Comparison of ENCODE assay signal across 14 cellular contexts in the genomic region with DNA sequence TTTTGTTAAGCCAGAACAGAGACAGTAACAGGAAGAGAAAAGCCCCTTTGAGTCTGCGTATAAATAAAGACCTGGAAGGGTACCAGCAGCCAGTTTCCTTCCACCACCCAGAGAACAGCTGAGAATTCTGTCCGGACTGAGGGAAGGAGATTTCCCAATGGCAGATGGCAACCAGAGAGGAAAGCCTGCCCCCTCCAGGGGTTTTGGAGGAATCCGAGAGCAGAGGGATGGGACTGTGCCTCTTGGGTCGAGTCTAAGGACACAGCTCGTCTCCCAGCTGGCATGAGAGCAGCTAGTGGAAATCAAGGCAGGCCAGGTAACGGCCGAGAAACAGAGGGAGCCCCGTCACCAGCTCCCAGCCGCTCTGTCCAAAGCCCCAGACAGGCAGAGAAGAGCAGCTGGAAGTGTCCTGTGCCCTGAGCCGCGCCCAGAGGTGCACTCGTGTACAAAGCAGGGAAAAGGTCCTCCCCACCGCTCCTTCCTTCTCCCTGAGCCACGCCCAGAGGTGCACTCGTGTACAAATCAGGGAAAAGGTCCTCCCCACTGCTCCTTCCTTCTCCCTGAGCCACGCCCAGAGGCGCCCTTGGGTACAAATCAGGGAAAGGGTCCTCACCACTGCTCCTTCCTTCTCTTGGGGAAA.
DNase-seq lines count a peak whose midpoint lies in the region; ATAC-seq and TF ChIP-seq lines count a peak whose summit lies in the region.
"Had no signal": no experiment of that assay in that cellular context is flagged by ENCODE, and none has a peak within 500 bp of the region (broad histone marks: within the 10 kb centered on the region; RNA-seq: fewer than 3 reads in every experiment).

No MANE protein-coding gene starts in this region.

- no peak for TF ChIP-seq CTCF in Calu3 (IDR thresholded peaks at IDR 0.05; ENCODE audit: unreplicated experiment)
- no peak for TF ChIP-seq CTCF in suprapubic skin (IDR thresholded peaks at IDR 0.05)

- no peak overlapping the region for H3K4me3 ChIP-seq in trophoblast cell (ENCODE audit: low read depth, low read length)
- no peak overlapping the region for H3K4me3 ChIP-seq in suprapubic skin
- H3K4me3 ChIP-seq in neuronal stem cell (ENCODE audit: low read length in 2 of 2), result no peak overlapping the region

- H3K9ac ChIP-seq in trophoblast cell (ENCODE audit: low read length) (no peak overlapping the region), neuronal stem cell (ENCODE audit: low read depth, low read length, poor library complexity) (no peak overlapping the region)

- peak; percentile 2 for DNase-seq in Calu3
- DNase-seq in NCI-H146 treated with DMSO at 0.1 percent for 48 hours (lab: John Stamatoyannopoulos, UW; ENCODE audit: unreplicated experiment), result peak; percentile 62
- peak; percentile 46 for DNase-seq in fibroblast of gingiva (ENCODE audit: low read depth)
- DNase-seq in trophoblast cell, result peak; percentile 62 to 76
- DNase-seq in suprapubic skin (ENCODE audit: low spot score in 2 of 2), result no peak
- no peak for DNase-seq in neuronal stem cell (ENCODE audit: low spot score)
- DNase-seq: activated CD4-positive, CD25-positive, alpha-beta regulatory T cell treated with anti-CD3 and anti-CD28 coated beads, Interleukin-2, amount 50 U/mL, for 72 hours; activated naive CD4-positive, alpha-beta T cell treated with Interleukin-2 at 50 U/mL for 16 hours; KBM-7; SHP77 treated with DMSO at 0.1 percent for 48 hours had no signal

- TF ChIP-seq EP300 in suprapubic skin (IDR thresholded peaks at IDR 0.05), result no peak

- H3K79me1 ChIP-seq in trophoblast cell (ENCODE audit: low read length), result no peaks in the 10 kb centered on the region
- H3K79me1 ChIP-seq in neuronal stem cell (ENCODE audit: low read depth, low read length), result no peaks in the 10 kb centered on the region

- H3K4me2 ChIP-seq in trophoblast cell (ENCODE audit: low read length), result no peak overlapping the region
- no peak overlapping the region for H3K4me2 ChIP-seq in neuronal stem cell (ENCODE audit: insufficient read depth, low read length, poor library complexity, severe bottlenecking)

- no peak for ATAC-seq in HG03196 (IDR thresholded peaks at IDR 0.05; ENCODE audit: unreplicated experiment)
- ATAC-seq in GM21367 (IDR thresholded peaks at IDR 0.05; ENCODE audit: unreplicated experiment), result no peak

- intact Hi-C loops in Calu3 (cut with micrococcal nuclease; ENCODE audit: unreplicated experiment), result loop anchor here (5.0 kb wide), 1 partner anchor 158 kb away; no protein-coding TSS in a partner anchor

- H2AFZ ChIP-seq in trophoblast cell (ENCODE audit: insufficient read depth, low read length, poor library complexity), result no peak overlapping the region
- no peak overlapping the region for H2AFZ ChIP-seq in neuronal stem cell (ENCODE audit: low read length)

- H3K9me3 ChIP-seq in trophoblast cell (ENCODE audit: insufficient read depth, low read depth, low read length) (peaks cover 2% of the 10 kb centered on the region), suprapubic skin (no peaks in the 10 kb centered on the region), neuronal stem cell (replicated peaks in 1 of 2; ENCODE audit: control insufficient read depth in 2 of 2, insufficient read depth in 1 of 2, low read depth in 1 of 2, low read length in 2 of 2) (no peaks in the 10 kb centered on the region)

- TF ChIP-seq POLR2A in suprapubic skin (IDR thresholded peaks at IDR 0.05), result no peak

- H3K9me3 Mint-ChIP-seq in Calu3 (ENCODE audit: low read depth, unreplicated experiment), result no peaks in the 10 kb centered on the region
- H3K9me3 Mint-ChIP-seq: dendritic cell treated with granulocyte-macrophage colony-stimulating factor and Interleukin-4, amounts not matched to agents 40 ng/mL and 50 ng/mL, for 4 days; stimulated activated effector memory CD8-positive, alpha-beta T cell treated with anti-CD3 and anti-CD28 coated beads, Interleukin-12 subunit alpha, Interleukin-12 subunit beta, amount 100 ng/mL, for 72 hours had no signal

- CTCF ChIA-PET in Calu3 (lab: Charles Lee), result no interaction called here

- H3K18ac ChIP-seq in trophoblast cell (ENCODE audit: low read length), result no peak overlapping the region
- H3K18ac ChIP-seq in neuronal stem cell (ENCODE audit: low read length), result no peak overlapping the region

- H4K91ac ChIP-seq in trophoblast cell (ENCODE audit: low read depth, low read length) (no peak overlapping the region), neuronal stem cell (ENCODE audit: low read depth, low read length, poor library complexity) (no peak overlapping the region)

- H3K4me3 Mint-ChIP-seq in Calu3 (ENCODE audit: low read depth, unreplicated experiment), result no peak overlapping the region
- H3K4me3 Mint-ChIP-seq: dendritic cell treated with granulocyte-macrophage colony-stimulating factor and Interleukin-4, amounts not matched to agents 40 ng/mL and 50 ng/mL, for 4 days; stimulated activated effector memory CD8-positive, alpha-beta T cell treated with anti-CD3 and anti-CD28 coated beads, Interleukin-12 subunit alpha, Interleukin-12 subunit beta, amount 100 ng/mL, for 72 hours had no signal

- no peaks in the 10 kb centered on the region for H3K36me3 ChIP-seq in trophoblast cell (ENCODE audit: control insufficient read depth in 1 of 2, insufficient read depth in 2 of 2, low read length in 2 of 2)
- no peaks in the 10 kb centered on the region for H3K36me3 ChIP-seq in suprapubic skin
- no peaks in the 10 kb centered on the region for H3K36me3 ChIP-seq in neuronal stem cell (replicated peaks in 1 of 2; ENCODE audit: control insufficient read depth in 2 of 2, insufficient read depth in 2 of 2, low read length in 2 of 2)

- no peaks in the 10 kb centered on the region for H3K79me2 ChIP-seq in trophoblast cell (ENCODE audit: control insufficient read depth, insufficient read depth, low read length, poor library complexity)

- H4K12ac ChIP-seq in trophoblast cell (ENCODE audit: low read depth, low read length), result no peak overlapping the region

- H2BK120ac ChIP-seq in trophoblast cell (ENCODE audit: insufficient read depth, low read length, poor library complexity) (no peak overlapping the region), neuronal stem cell (ENCODE audit: low read depth, low read length) (no peak overlapping the region)

- H2AK5ac ChIP-seq in trophoblast cell (ENCODE audit: low read length) (no peak overlapping the region), neuronal stem cell (ENCODE audit: low read depth, low read length) (no peak overlapping the region)

- no peak overlapping the region for H3K23ac ChIP-seq in trophoblast cell (ENCODE audit: low read length)
- H3K23ac ChIP-seq in neuronal stem cell (ENCODE audit: low read depth, low read length, poor library complexity), result no peak overlapping the region

- H2BK5ac ChIP-seq in trophoblast cell (ENCODE audit: low read depth, low read length, poor library complexity), result no peak overlapping the region
- no peak overlapping the region for H2BK5ac ChIP-seq in neuronal stem cell (ENCODE audit: low read length)

- no peaks in the 10 kb centered on the region for H3K27me3 ChIP-seq in trophoblast cell (ENCODE audit: insufficient read depth, low read length)
- H3K27me3 ChIP-seq in suprapubic skin, result no peaks in the 10 kb centered on the region
- peaks cover 0 to 19% (median 0%) of the 10 kb centered on the region in 3 experiments for H3K27me3 ChIP-seq in neuronal stem cell (ENCODE audit: control insufficient read depth in 3 of 3, insufficient read depth in 3 of 3, low read depth in 1 of 3, low read length in 3 of 3)

- BruUV-seq in Calu3 (replicated peaks; lab: Mats Ljungman, UMichigan), result no TSS peak

- H3K14ac ChIP-seq in trophoblast cell (ENCODE audit: low read length) (no peak overlapping the region), neuronal stem cell (ENCODE audit: low read length) (no peak overlapping the region)

- H2BK15ac ChIP-seq in neuronal stem cell (ENCODE audit: low read length), result no peak overlapping the region

- H3K27ac ChIP-seq in trophoblast cell (ENCODE audit: low read depth, low read length), result no peak overlapping the region
- no peak overlapping the region for H3K27ac ChIP-seq in suprapubic skin
- H3K27ac ChIP-seq in neuronal stem cell (replicated peaks; ENCODE audit: low read length), result no peak overlapping the region

- no CpG with 5 or more reads among the region's 17 CpGs for WGBS in trophoblast cell (ENCODE audit: extremely low coverage, insufficient coverage, insufficient read length)
- 50% methylated on average over 11 of the region's 17 CpGs for WGBS in suprapubic skin
- no CpG with 5 or more reads among the region's 17 CpGs for WGBS in neuronal stem cell (ENCODE audit: extremely low coverage in 2 of 2, insufficient read length in 2 of 2, insufficient replicate concordance in 1 of 2), 2 donors

- no peak overlapping the region for H3K27ac Mint-ChIP-seq in Calu3 (ENCODE audit: unreplicated experiment)
- H3K27ac Mint-ChIP-seq: dendritic cell treated with granulocyte-macrophage colony-stimulating factor and Interleukin-4, amounts not matched to agents 40 ng/mL and 50 ng/mL, for 4 days; stimulated activated effector memory CD8-positive, alpha-beta T cell treated with anti-CD3 and anti-CD28 coated beads, Interleukin-12 subunit alpha, Interleukin-12 subunit beta, amount 100 ng/mL, for 72 hours had no signal

- H3K4me1 Mint-ChIP-seq in Calu3 (ENCODE audit: low read depth, unreplicated experiment), result peaks cover 8% of the 10 kb centered on the region
- H3K4me1 Mint-ChIP-seq: stimulated activated effector memory CD8-positive, alpha-beta T cell treated with anti-CD3 and anti-CD28 coated beads, Interleukin-12 subunit alpha, Interleukin-12 subunit beta, amount 100 ng/mL, for 72 hours had no signal

- H3K4ac ChIP-seq in trophoblast cell (ENCODE audit: low read depth, low read length), result no peak overlapping the region
- H3K4ac ChIP-seq in neuronal stem cell (ENCODE audit: low read length), result no peak overlapping the region

- H4K8ac ChIP-seq in trophoblast cell (ENCODE audit: low read depth, low read length) (no peak overlapping the region), neuronal stem cell (ENCODE audit: low read depth, low read length) (no peak overlapping the region)

- no peaks in the 10 kb centered on the region for H3K36me3 Mint-ChIP-seq in Calu3 (ENCODE audit: insufficient read depth, unreplicated experiment)
- H3K36me3 Mint-ChIP-seq: stimulated activated effector memory CD8-positive, alpha-beta T cell treated with anti-CD3 and anti-CD28 coated beads, Interleukin-12 subunit alpha, Interleukin-12 subunit beta, amount 100 ng/mL, for 72 hours had no signal

- H2BK12ac ChIP-seq in trophoblast cell (ENCODE audit: low read length) (no peak overlapping the region), neuronal stem cell (ENCODE audit: low read length) (no peak overlapping the region)

- peaks cover 13% of the 10 kb centered on the region for H3K27me3 Mint-ChIP-seq in Calu3 (ENCODE audit: unreplicated experiment)

- H3K4me1 ChIP-seq in trophoblast cell (ENCODE audit: control insufficient read depth in 1 of 2, insufficient read depth in 2 of 2, low read length in 2 of 2) (no peaks in the 10 kb centered on the region), suprapubic skin (peaks cover 12% of the 10 kb centered on the region), neuronal stem cell (ENCODE audit: control insufficient read depth in 2 of 2, insufficient read depth in 1 of 2, low read depth in 1 of 2, low read length in 2 of 2) (no peaks in the 10 kb centered on the region)

Comparison
In these comparisons a context has a peak if more than half of its experiments do, and no peak if none do; other contexts are left out.
1. DNase-seq: peak in Calu3 (single experiment), NCI-H146 treated with DMSO at 0.1 percent for 48 hours (single experiment), fibroblast of gingiva (single experiment) and trophoblast cell (2 of 2); none in suprapubic skin (0 of 2) and neuronal stem cell (single experiment).